8 cellular contexts compared by ENCODE assay signal in the genomic region with DNA sequence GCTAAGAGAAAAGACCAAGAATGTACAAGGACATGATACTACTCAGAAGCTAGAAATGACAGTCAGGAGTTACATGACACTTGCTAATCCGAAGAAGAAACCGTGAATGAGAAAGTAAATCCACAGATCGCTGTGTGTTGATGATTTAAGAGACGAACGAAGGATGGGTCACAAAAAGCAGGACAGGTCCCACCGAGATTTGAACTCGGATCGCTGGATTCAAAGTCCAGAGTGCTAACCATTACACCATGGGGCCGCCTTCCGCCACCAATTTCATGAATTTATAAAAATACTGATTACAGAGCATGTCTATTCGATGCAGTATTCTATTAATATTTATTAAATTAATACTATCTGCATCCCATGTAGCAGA. TPM values are rescaled to one million over a fixed set of nuclear protein-coding genes. Genes with fewer than 3 reads are reported as not detected.
A peak's percentile ranks its signal among the peaks of the same experiment; 100 is the strongest.
DNase-seq lines count a peak whose midpoint lies in the region; ATAC-seq and TF ChIP-seq lines count a peak whose summit lies in the region.

No MANE protein-coding gene starts in this region.

- intact Hi-C loops in spleen (cut with DNase I; ENCODE audit: low total_unique reads), result no loop called here

- peaks cover 12 to 46% (median 28%) of the 10 kb centered on the region in 6 donors for H3K4me1 ChIP-seq in spleen

- 13 to 23% (median 21%) methylated on average over 11 of the region's 11 CpGs for WGBS in spleen, 5 donors

- no peaks in the 10 kb centered on the region for H3K36me3 ChIP-seq in spleen

- TF ChIP-seq POLR2A in spleen (IDR thresholded peaks at IDR 0.05), result no peak

- no peaks in the 10 kb centered on the region for H3K27me3 ChIP-seq in spleen (replicated peaks in 1 of 7)

- H3K4me3 ChIP-seq in fibroblast of mammary gland (ENCODE audit: control insufficient read depth, low read depth, low read length) (peak overlapping the region; percentile 66), spleen (peak overlapping the region in 5 of 8 donors; percentile 17 to 78 (median 54)), coronary artery (no peak overlapping the region)

- DNase-seq in DMS 273 (lab: John Stamatoyannopoulos, UW; ENCODE audit: unreplicated experiment) (peak; percentile 82), Kasumi-1 (lab: John Stamatoyannopoulos, UW) (peak; percentile 45 to 55), fibroblast of mammary gland (ENCODE audit: low read depth) (peak; percentile 74), spleen (no peak), coronary artery (ENCODE audit: low spot score) (no peak)
- peak; percentile 60 to 74 for DNase-seq in activated CD4-positive, alpha-beta T cell treated with anti-CD3 and anti-CD28 coated beads, Interleukin-2, amount 50 U/mL, for 48 hours

- ATAC-seq in GM18858 (IDR thresholded peaks at IDR 0.05; ENCODE audit: unreplicated experiment) (no peak), GM21526 (IDR thresholded peaks at IDR 0.05; ENCODE audit: low FRiP score, unreplicated experiment) (no peak)

- peak overlapping the region in 4 of 8 donors; percentile 56 to 78 (median 68) for H3K27ac ChIP-seq in spleen
- no peak overlapping the region for H3K27ac ChIP-seq in coronary artery

- TF ChIP-seq CTCF in fibroblast of mammary gland (conservative IDR thresholded peaks at IDR 0.05; ENCODE audit: control insufficient read depth, insufficient read depth, low read depth, low read length) (no peak), spleen (IDR thresholded peaks at IDR 0.05 in 8 of 11, conservative IDR thresholded peaks at IDR 0.05 in 3 of 11) (no peak), coronary artery (IDR thresholded peaks at IDR 0.05) (no peak)

- no peaks in the 10 kb centered on the region for H3K9me3 ChIP-seq in spleen

RNA-seq across cellular contexts. Expression of a gene that starts 54.0 kb away (rescaled TPM):
- total RNA-seq in spleen, result 100 to 1,000 TPM in 6 of 7 donors, 10 to 100 TPM in 1; 78.9 to 157 (median 136) TPM
- 10 to 100 TPM; 41.0 to 52.6 (median 42.4) TPM for polyA plus RNA-seq in spleen

Comparison
In these comparisons a context has a peak if more than half of its experiments do, and no peak if none do; other contexts are left out.
1. DNase-seq: peak in DMS 273 (single experiment), Kasumi-1 (2 of 2), activated CD4-positive, alpha-beta T cell treated with anti-CD3 and anti-CD28 coated beads, Interleukin-2, amount 50 U/mL, for 48 hours (2 of 2) and fibroblast of mammary gland (single experiment); none in spleen (single experiment) and coronary artery (single experiment).